ENCODE assay signal across 8 cellular contexts in the genomic region with DNA sequence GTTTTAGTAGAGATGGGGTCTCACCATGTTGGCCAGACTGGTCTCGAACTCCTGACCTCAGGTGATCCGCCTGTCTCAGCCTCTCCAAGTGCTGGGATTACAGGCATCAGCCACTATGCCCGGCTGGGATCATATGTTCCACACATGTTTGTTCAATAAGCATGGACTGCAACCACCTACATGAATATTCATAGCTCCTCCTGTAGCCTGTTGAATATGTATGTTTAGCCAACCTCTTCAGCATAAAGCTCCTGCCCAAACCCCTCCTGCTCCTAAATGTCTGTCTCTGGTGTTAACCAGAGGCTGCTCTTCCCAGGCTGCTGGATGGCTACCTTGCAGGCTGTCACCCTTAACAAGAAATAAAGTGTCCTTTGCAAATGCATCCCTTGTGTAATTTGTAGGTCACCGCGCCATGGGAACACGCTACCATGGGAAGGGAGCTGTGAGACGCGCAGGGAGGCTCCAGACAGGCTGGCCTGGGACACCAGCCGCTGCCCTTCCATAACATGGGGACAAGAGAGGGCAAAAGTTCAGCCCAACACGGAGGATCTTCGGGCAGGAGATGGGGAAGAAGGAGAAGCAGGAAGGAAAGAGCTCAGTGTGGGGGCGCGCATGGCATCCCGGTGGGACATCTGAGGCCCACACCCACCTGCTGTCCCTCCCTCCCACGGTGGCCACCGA. TPM values are rescaled to one million over a fixed set of nuclear protein-coding genes. Genes with fewer than 3 reads are reported as not detected.
A peak's percentile ranks its signal among the peaks of the same experiment; 100 is the strongest.
DNase-seq lines count a peak whose midpoint lies in the region; ATAC-seq and TF ChIP-seq lines count a peak whose summit lies in the region.
"Not testable (repeated sequence)": the region's sequence is repeated elsewhere in the genome, so short reads cannot be mapped to it uniquely, and the experiment has no call there.

No MANE protein-coding gene starts in this region.

- not testable (repeated sequence) for H3K9me3 ChIP-seq in RWPE2 (ENCODE audit: severe bottlenecking); left lung; trophoblast cell (ENCODE audit: insufficient read depth, low read depth, low read length); upper lobe of right lung

- H3K14ac ChIP-seq in trophoblast cell (ENCODE audit: low read length) = not testable (repeated sequence)

- H3K27me3 Mint-ChIP-seq in activated naive CD8-positive, alpha-beta T cell = not testable (repeated sequence)

- H3K4me2 ChIP-seq in trophoblast cell (ENCODE audit: low read length) = peak overlapping the region; percentile 46

- H3K79me1 ChIP-seq in trophoblast cell (ENCODE audit: low read length) = not testable (repeated sequence)

- peaks cover 48% of the 10 kb centered on the region for H3K4me1 Mint-ChIP-seq in activated naive CD8-positive, alpha-beta T cell (ENCODE audit: low read depth)

- not testable (repeated sequence) for TF ChIP-seq POLR2A in erythroblast (IDR thresholded peaks at IDR 0.05; ENCODE audit: low read length)

- not testable (repeated sequence) for H3K4me1 ChIP-seq in RWPE2 (ENCODE audit: insufficient read depth, poor library complexity, severe bottlenecking); upper lobe of right lung
- H3K4me1 ChIP-seq in left lung (peaks cover 0 to 27% of the 10 kb centered on the region in 2 donors), trophoblast cell (ENCODE audit: control insufficient read depth in 1 of 2, insufficient read depth in 2 of 2, low read length in 2 of 2) (peaks cover 9 to 11% of the 10 kb centered on the region in 2 experiments)

- not testable (repeated sequence) for TF ChIP-seq CTCF in GM06990 (IDR thresholded peaks at IDR 0.05; ENCODE audit: insufficient read depth, low read length, poor library complexity, severe bottlenecking); RWPE2 (IDR thresholded peaks at IDR 0.05; ENCODE audit: poor library complexity, severe bottlenecking); left lung (IDR thresholded peaks at IDR 0.05); upper lobe of right lung (IDR thresholded peaks at IDR 0.05)

- H3K9ac ChIP-seq in trophoblast cell (ENCODE audit: low read length) = not testable (repeated sequence)

- not testable (repeated sequence) for H3K36me3 Mint-ChIP-seq in activated naive CD8-positive, alpha-beta T cell

- not testable (repeated sequence) for H3K9me3 Mint-ChIP-seq in activated naive CD8-positive, alpha-beta T cell (ENCODE audit: low read depth)

- peak overlapping the region; percentile 9 for H2AFZ ChIP-seq in trophoblast cell (ENCODE audit: insufficient read depth, low read length, poor library complexity)

- intact Hi-C loops in left lung (cut with DNase I); upper lobe of right lung (cut with DNase I): not testable (repeated sequence)

- H2BK120ac ChIP-seq in trophoblast cell (ENCODE audit: insufficient read depth, low read length, poor library complexity) = not testable (repeated sequence)

- H3K4me3 ChIP-seq in GM06990 (replicated peaks; ENCODE audit: low read depth, low read length) (peak overlapping the region; percentile 39), left lung (peak overlapping the region in 1 of 2 donors; percentile 50), upper lobe of right lung (peak overlapping the region; percentile 60)
- not testable (repeated sequence) for H3K4me3 ChIP-seq in RWPE2 (ENCODE audit: severe bottlenecking); trophoblast cell (ENCODE audit: low read depth, low read length)

- H4K12ac ChIP-seq in trophoblast cell (ENCODE audit: low read depth, low read length) = not testable (repeated sequence)

- H2BK5ac ChIP-seq in trophoblast cell (ENCODE audit: low read depth, low read length, poor library complexity) = not testable (repeated sequence)

- not testable (repeated sequence) for H3K79me2 ChIP-seq in trophoblast cell (ENCODE audit: control insufficient read depth, insufficient read depth, low read length, poor library complexity)

- DNase-seq in GM06990 (ENCODE audit: extremely low read depth, insufficient read length); RWPE2 (ENCODE audit: low spot score); trophoblast cell; upper lobe of right lung: not testable (repeated sequence)
- DNase-seq in erythroblast (lab: John Stamatoyannopoulos, UW) (peak; percentile 34 to 46), left lung (peak in 1 of 2 donors; percentile 31)

- H3K4ac ChIP-seq in trophoblast cell (ENCODE audit: low read depth, low read length) = not testable (repeated sequence)

- H3K36me3 ChIP-seq in GM06990 (ENCODE audit: control insufficient read depth, insufficient read depth, low read length) = peaks cover 14% of the 10 kb centered on the region
- peaks cover 18% of the 10 kb centered on the region; the same call in 1 of the 2 replicates for H3K36me3 ChIP-seq in RWPE2 (ENCODE audit: low read depth)
- peaks cover 0 to 19% of the 10 kb centered on the region in 2 donors for H3K36me3 ChIP-seq in left lung
- not testable (repeated sequence) for H3K36me3 ChIP-seq in trophoblast cell (ENCODE audit: control insufficient read depth in 1 of 2, insufficient read depth in 2 of 2, low read length in 2 of 2); upper lobe of right lung

- peak overlapping the region; percentile 86 for H3K27ac Mint-ChIP-seq in activated naive CD8-positive, alpha-beta T cell

- H4K91ac ChIP-seq in trophoblast cell (ENCODE audit: low read depth, low read length) = not testable (repeated sequence)

- WGBS in trophoblast cell (ENCODE audit: extremely low coverage, insufficient coverage, insufficient read length) = no CpG with 5 or more reads among the region's 16 CpGs

- H3K27ac ChIP-seq in RWPE2 (ENCODE audit: poor library complexity, severe bottlenecking); trophoblast cell (ENCODE audit: low read depth, low read length): not testable (repeated sequence)
- H3K27ac ChIP-seq in left lung (peak overlapping the region; percentile 7 to 84), upper lobe of right lung (peak overlapping the region; percentile 42)

- H4K8ac ChIP-seq in trophoblast cell (ENCODE audit: low read depth, low read length) = peak overlapping the region; percentile 51

- ATAC-seq in HG02973 (IDR thresholded peaks at IDR 0.05; ENCODE audit: unreplicated experiment) (peak; percentile 13), RWPE2 (ENCODE audit: low read depth) (0 out of 3 replicates have a peak, but pooled peaks have one; percentile 29), upper lobe of right lung (peak; percentile 2)
- not testable (repeated sequence) for ATAC-seq in left lung

- H3K18ac ChIP-seq in trophoblast cell (ENCODE audit: low read length) = not testable (repeated sequence)

- peak overlapping the region; percentile 92 for H3K4me3 Mint-ChIP-seq in activated naive CD8-positive, alpha-beta T cell

- H2AK5ac ChIP-seq in trophoblast cell (ENCODE audit: low read length) = not testable (repeated sequence)

- not testable (repeated sequence) for H3K23ac ChIP-seq in trophoblast cell (ENCODE audit: low read length)

- H2BK12ac ChIP-seq in trophoblast cell (ENCODE audit: low read length) = not testable (repeated sequence)

- not testable (repeated sequence) for H3K27me3 ChIP-seq in GM06990 (replicated peaks; ENCODE audit: control insufficient read depth, insufficient read depth, low read length); RWPE2 (ENCODE audit: insufficient read depth, poor library complexity, severe bottlenecking); left lung; trophoblast cell (ENCODE audit: insufficient read depth, low read length); upper lobe of right lung

RNA-seq across cellular contexts. Expression of a gene that starts 0.8 kb away (rescaled TPM):
- total RNA-seq in left lung (1 to 10 TPM; 3.7 to 5.5 TPM), upper lobe of right lung (3.3 TPM)
- 1.9 and 2.1 TPM in 2 replicates for polyA plus RNA-seq in trophoblast cell (2013)

RNA-seq across cellular contexts. Expression of a gene that starts 6.1 kb away (rescaled TPM):
- total RNA-seq in left lung (10 to 100 TPM; 25.7 to 36.1 TPM), upper lobe of right lung (25.3 TPM)
- polyA plus RNA-seq in trophoblast cell (2013) = 34.2 and 34.6 TPM in 2 replicates

RNA-seq across cellular contexts. Expression of a gene that starts 20.6 kb away (rescaled TPM):
- total RNA-seq in left lung (10 to 100 TPM; 11.2 to 12.4 TPM), upper lobe of right lung (9.0 TPM)
- polyA plus RNA-seq in trophoblast cell (2013) = 4.4 and 4.6 TPM in 2 replicates

RNA-seq across cellular contexts. Expression of a gene that starts 38.0 kb away (rescaled TPM):
- total RNA-seq in left lung (1 to 10 TPM; 1.9 to 9.5 TPM), upper lobe of right lung (0.52 TPM)
- polyA plus RNA-seq in trophoblast cell (2013) = 2.4 and 2.5 TPM in 2 replicates

RNA-seq across cellular contexts. Expression of a gene that starts 57.0 kb away (rescaled TPM):
- total RNA-seq in left lung (10 to 100 TPM in 1 of 2 donors, 1 to 10 TPM in 1; 8.2 to 15.7 TPM), upper lobe of right lung (16.1 TPM)
- polyA plus RNA-seq in trophoblast cell (2013) = 1.4 and 1.8 TPM in 2 replicates
